ENCODE assay signal across 7 cellular contexts in genomic region chr17:80861892-80862291, GRCh38.
DNase-seq lines count a peak whose midpoint lies in the region; ATAC-seq and TF ChIP-seq lines count a peak whose summit lies in the region.

No MANE protein-coding gene starts in this region.

- WGBS in IMR-90 (ENCODE audit: extremely low coverage in 2 of 2, insufficient read length in 1 of 2), 2 experiments = 59% methylated on average over 8 of the region's 8 CpGs; no CpG with 5 or more reads in 1 of the 2 experiments
- no CpG with 5 or more reads among the region's 8 CpGs for WGBS in trophoblast cell (ENCODE audit: extremely low coverage, insufficient coverage, insufficient read length)

- no peak overlapping the region for H2BK5ac ChIP-seq in IMR-90 (ENCODE audit: low read depth, low read length, poor library complexity, severe bottlenecking)
- no peak overlapping the region for H2BK5ac ChIP-seq in trophoblast cell (ENCODE audit: low read depth, low read length, poor library complexity)

- H3K4me2 ChIP-seq in IMR-90 (ENCODE audit: low read depth, low read length) = no peak overlapping the region
- H3K4me2 ChIP-seq in trophoblast cell (ENCODE audit: low read length) = no peak overlapping the region

- DNase-seq in IMR-90 = peak; percentile 30
- peak; percentile 69 for DNase-seq in choroid plexus epithelial cell (ENCODE audit: low read depth)
- peak; percentile 43 to 61 for DNase-seq in trophoblast cell
- no peak for DNase-seq in NCI-H2029 (lab: John Stamatoyannopoulos, UW)

- H2BK120ac ChIP-seq in IMR-90 (ENCODE audit: low read depth, low read length) (peak overlapping the region; percentile 100), trophoblast cell (ENCODE audit: insufficient read depth, low read length, poor library complexity) (no peak overlapping the region)

- no peak overlapping the region for H2AFZ ChIP-seq in IMR-90 (replicated peaks; ENCODE audit: low read length, poor library complexity)
- H2AFZ ChIP-seq in trophoblast cell (ENCODE audit: insufficient read depth, low read length, poor library complexity) = no peak overlapping the region

- TF ChIP-seq CTCF in IMR-90 (conservative IDR thresholded peaks at IDR 0.05; ENCODE audit: low read depth, low read length) = peak; percentile 37
- TF ChIP-seq CTCF in WI38 (IDR thresholded peaks at IDR 0.05; ENCODE audit: low read depth, low read length) = peak; percentile 27; the same call in 1 of the 2 replicates
- peak; percentile 77 for TF ChIP-seq CTCF in choroid plexus epithelial cell (conservative IDR thresholded peaks at IDR 0.05; ENCODE audit: low read depth, low read length)

- peak overlapping the region; percentile 100; the same call in 1 of the 2 replicates for H2BK20ac ChIP-seq in IMR-90 (ENCODE audit: low read depth, low read length)

- no peaks in the 10 kb centered on the region for H4K20me1 ChIP-seq in IMR-90 (ENCODE audit: insufficient read depth, low read length)

- H2AK5ac ChIP-seq in IMR-90 (ENCODE audit: low read depth, low read length) = peak overlapping the region; percentile 100
- no peak overlapping the region for H2AK5ac ChIP-seq in trophoblast cell (ENCODE audit: low read length)

- H3K4me1 ChIP-seq in IMR-90 (ENCODE audit: control insufficient read depth, insufficient read depth, low read length) = peaks cover 28% of the 10 kb centered on the region
- peaks cover 3 to 5% of the 10 kb centered on the region in 2 experiments for H3K4me1 ChIP-seq in trophoblast cell (ENCODE audit: control insufficient read depth in 1 of 2, insufficient read depth in 2 of 2, low read length in 2 of 2)

- H3K23ac ChIP-seq in IMR-90 (ENCODE audit: low read depth, low read length) (no peak overlapping the region), trophoblast cell (ENCODE audit: low read length) (no peak overlapping the region)

- in situ Hi-C loops in IMR-90 (cut with MboI; ENCODE audit: low sequenced_read_pairs) = no loop called here

- no peaks in the 10 kb centered on the region for H3K27me3 ChIP-seq in IMR-90 (ENCODE audit: control insufficient read depth, insufficient read depth, low read length)
- H3K27me3 ChIP-seq in trophoblast cell (ENCODE audit: insufficient read depth, low read length) = no peaks in the 10 kb centered on the region

- CTCF ChIA-PET in IMR-90 (lab: Yijun Ruan, JAX) = no interaction called here

- H2BK15ac ChIP-seq in IMR-90 (ENCODE audit: low read depth, low read length) = peak overlapping the region; percentile 25; the same call in 2 of the 3 replicates

- no peak overlapping the region for H3K27ac ChIP-seq in IMR-90 (ENCODE audit: insufficient read depth, low read length)
- H3K27ac ChIP-seq in trophoblast cell (ENCODE audit: low read depth, low read length) = no peak overlapping the region

- H3K14ac ChIP-seq in IMR-90 (replicated peaks; ENCODE audit: low read depth, low read length) (no peak overlapping the region), trophoblast cell (ENCODE audit: low read length) (no peak overlapping the region)

- POLR2A ChIA-PET in IMR-90 (lab: Charles Lee; ENCODE audit: unreplicated experiment) = no interaction called here

- H3K4ac ChIP-seq in IMR-90 (ENCODE audit: low read depth, low read length) (peak overlapping the region; percentile 100; the same call in 1 of the 2 replicates), trophoblast cell (ENCODE audit: low read depth, low read length) (no peak overlapping the region)

- H3K79me1 ChIP-seq in IMR-90 (ENCODE audit: low read depth in 1 of 2, low read length in 2 of 2) = peaks cover 12 to 45% of the 10 kb centered on the region in 2 experiments
- peaks cover 4% of the 10 kb centered on the region for H3K79me1 ChIP-seq in trophoblast cell (ENCODE audit: low read length)

- H4K8ac ChIP-seq in IMR-90 (ENCODE audit: low read depth in 2 of 2, low read length in 2 of 2) (peak overlapping the region; percentile 54 to 99; a peak in 2 of 4 replicates), trophoblast cell (ENCODE audit: low read depth, low read length) (no peak overlapping the region)

- no peak overlapping the region for H3K56ac ChIP-seq in IMR-90 (ENCODE audit: extremely low read depth, insufficient read depth, low read length)

- dilution Hi-C loops in IMR-90 (cut with HindIII; ENCODE audit: low sequenced_read_pairs, unreplicated experiment) = no loop called here

- no peak overlapping the region for H2BK12ac ChIP-seq in trophoblast cell (ENCODE audit: low read length)

- TF ChIP-seq RAD21 in IMR-90 (IDR thresholded peaks at IDR 0.05; ENCODE audit: low read length) = peak; percentile 28; the same call in 1 of the 2 replicates

- H4K91ac ChIP-seq in IMR-90 (ENCODE audit: insufficient read depth, low read depth, low read length) (peak overlapping the region; percentile 100), trophoblast cell (ENCODE audit: low read depth, low read length) (no peak overlapping the region)

- no peaks in the 10 kb centered on the region for H3K79me2 ChIP-seq in trophoblast cell (ENCODE audit: control insufficient read depth, insufficient read depth, low read length, poor library complexity)

- H3K18ac ChIP-seq in IMR-90 (ENCODE audit: low read depth, low read length) (no peak overlapping the region), trophoblast cell (ENCODE audit: low read length) (no peak overlapping the region)

- no TSS peak for BruUV-seq in IMR-90 (replicated peaks; lab: Mats Ljungman, UMichigan)

- H2AK9ac ChIP-seq in IMR-90 (replicated peaks; ENCODE audit: low read depth, low read length, poor library complexity) = peak overlapping the region; percentile 57

- TF ChIP-seq POLR2A in IMR-90 (IDR thresholded peaks at IDR 0.05; ENCODE audit: low read depth, low read length) = no peak

- ATAC-seq in IMR-90 (ENCODE audit: low read depth) (no peak), GM18907 (IDR thresholded peaks at IDR 0.05; ENCODE audit: unreplicated experiment) (no peak), HG03571 (IDR thresholded peaks at IDR 0.05; ENCODE audit: unreplicated experiment) (no peak)

- H3K36me3 ChIP-seq in IMR-90 (ENCODE audit: control insufficient read depth, insufficient read depth, low read length) (peaks cover 5% of the 10 kb centered on the region; the same call in 1 of the 2 replicates), trophoblast cell (ENCODE audit: control insufficient read depth in 1 of 2, insufficient read depth in 2 of 2, low read length in 2 of 2) (peaks cover 3 to 9% of the 10 kb centered on the region in 2 experiments)

- no peak overlapping the region; the same call in 1 of the 2 replicates for H4K5ac ChIP-seq in IMR-90 (ENCODE audit: low read depth, low read length)

- intact Hi-C loops in IMR-90 (cut with micrococcal nuclease) = no loop called here

- peaks cover 38% of the 10 kb centered on the region for H3K9me1 ChIP-seq in IMR-90 (ENCODE audit: insufficient read depth, low read length)

- no peak overlapping the region for H4K12ac ChIP-seq in trophoblast cell (ENCODE audit: low read depth, low read length)

- no peaks in the 10 kb centered on the region for H3K9me3 ChIP-seq in IMR-90 (ENCODE audit: control insufficient read depth, insufficient read depth, low read length)
- peaks cover 3% of the 10 kb centered on the region for H3K9me3 ChIP-seq in trophoblast cell (ENCODE audit: insufficient read depth, low read depth, low read length)

- no peak overlapping the region for H3K9ac ChIP-seq in IMR-90 (ENCODE audit: low read depth, low read length)
- H3K9ac ChIP-seq in trophoblast cell (ENCODE audit: low read length) = no peak overlapping the region

- no peak overlapping the region for H3K4me3 ChIP-seq in IMR-90 (ENCODE audit: insufficient read depth, low read depth, low read length)
- H3K4me3 ChIP-seq in WI38 (ENCODE audit: low read depth, low read length) = no peak overlapping the region
- no peak overlapping the region for H3K4me3 ChIP-seq in choroid plexus epithelial cell (ENCODE audit: low read depth, low read length)
- no peak overlapping the region for H3K4me3 ChIP-seq in trophoblast cell (ENCODE audit: low read depth, low read length)

TF ChIP-seq in IMR-90, 13 proteins besides CTCF, POLR2A, EP300 and RAD21:
- no peak for TF ChIP-seq NFE2L2 (IDR thresholded peaks at IDR 0.05; ENCODE audit: low read depth, low read length)
- no peak for TF ChIP-seq CHD1 (IDR thresholded peaks at IDR 0.05; ENCODE audit: low read depth, low read length)
- TF ChIP-seq ELK1 (IDR thresholded peaks at IDR 0.05; ENCODE audit: borderline replicate concordance, low read depth, low read length) = no peak
- no peak for TF ChIP-seq MAFK (IDR thresholded peaks at IDR 0.05; ENCODE audit: low read depth, low read length)
- TF ChIP-seq MXI1 (IDR thresholded peaks at IDR 0.05; ENCODE audit: borderline replicate concordance, low read depth, low read length) = no peak
- TF ChIP-seq SMC3 (IDR thresholded peaks at IDR 0.05; ENCODE audit: low read depth, low read length) = no peak
- TF ChIP-seq CEBPB (IDR thresholded peaks at IDR 0.05; ENCODE audit: low read depth, low read length) = no peak
- TF ChIP-seq USF2 (IDR thresholded peaks at IDR 0.05; ENCODE audit: low read depth, low read length) = no peak
- no peak for TF ChIP-seq FOS (IDR thresholded peaks at IDR 0.05; ENCODE audit: low read depth, low read length)
- TF ChIP-seq MAZ (IDR thresholded peaks at IDR 0.05; ENCODE audit: borderline replicate concordance, low read depth, low read length) = no peak
- no peak for TF ChIP-seq RFX5 (IDR thresholded peaks at IDR 0.05; ENCODE audit: low read depth, low read length)
- TF ChIP-seq BHLHE40 (IDR thresholded peaks at IDR 0.05; ENCODE audit: low read depth, low read length) = no peak
- TF ChIP-seq RCOR1 (IDR thresholded peaks at IDR 0.05; ENCODE audit: insufficient replicate concordance, low read length) = no peak

Comparison
In these comparisons a context has a peak if more than half of its experiments do, and no peak if none do; other contexts are left out.
1. CTCF ChIP-seq: peak in every context shown above with its lines; median percentile 77 in choroid plexus epithelial cell; 37 in IMR-90; 27 in WI38.